In genomic region chr15:92502930-92503329, GRCh38 we compare ENCODE assay signal across 23 cellular contexts.
DNase-seq lines count a peak whose midpoint lies in the region; ATAC-seq, FAIRE-seq and TF ChIP-seq lines count a peak whose summit lies in the region.
"Had no signal": no experiment of that assay in that cellular context is flagged by ENCODE, and none has a peak within 500 bp of the region (broad histone marks: within the 10 kb centered on the region; RNA-seq: fewer than 3 reads in every experiment).

No MANE protein-coding gene starts in this region.

- no peak for TF ChIP-seq POLR2A in A549 (IDR thresholded peaks at IDR 0.05; ENCODE audit: low read length)

- H3K36me3 Mint-ChIP-seq in glutamatergic neuron (ENCODE audit: unreplicated experiment): peaks cover 7% of the 10 kb centered on the region
- no peaks in the 10 kb centered on the region for H3K36me3 Mint-ChIP-seq in nephron (ENCODE audit: low read depth)
- no peaks in the 10 kb centered on the region for H3K36me3 Mint-ChIP-seq in CD8-positive, alpha-beta T cell
- H3K36me3 Mint-ChIP-seq: CD14-positive monocyte; CD4-positive, alpha-beta memory T cell; CD4-positive, CD25-positive, alpha-beta regulatory T cell had no signal

- no peak overlapping the region for H3K4me2 ChIP-seq in A549
- H3K4me2 ChIP-seq: BLaER1 had no signal

- no peak for FAIRE-seq in A549 (lab: Jason Lieb, UNC)
- FAIRE-seq: D721Med, G401.6, GM12891 had no signal

- intact Hi-C loops in CD8-positive, alpha-beta T cell (cut with DNase I, micrococcal nuclease): no loop called here
- intact Hi-C loops in heart right ventricle (cut with DNase I): no loop called here

- no peak for TF ChIP-seq RAD21 in A549 (conservative IDR thresholded peaks at IDR 0.05 in 1 of 2, IDR thresholded peaks at IDR 0.05 in 1 of 2)

- H3K4me1 ChIP-seq in A549 (no peaks in the 10 kb centered on the region), heart right ventricle (no peaks in the 10 kb centered on the region)
- no peaks in the 10 kb centered on the region for H3K4me1 ChIP-seq in CD8-positive, alpha-beta T cell (ENCODE audit: insufficient read depth, low read length)
- H3K4me1 ChIP-seq: BLaER1 had no signal

- H3K27ac Mint-ChIP-seq in glutamatergic neuron (ENCODE audit: unreplicated experiment): peak overlapping the region; percentile 41
- H3K27ac Mint-ChIP-seq in nephron: peak overlapping the region in 2 of 3 experiments; percentile 48 to 71
- no peak overlapping the region for H3K27ac Mint-ChIP-seq in CD8-positive, alpha-beta T cell
- H3K27ac Mint-ChIP-seq: CD14-positive monocyte; CD4-positive, alpha-beta memory T cell; CD4-positive, CD25-positive, alpha-beta regulatory T cell had no signal

- H3K9me3 ChIP-seq in A549: peaks cover 14% of the 10 kb centered on the region; the same call in 1 of the 3 replicates
- no peaks in the 10 kb centered on the region for H3K9me3 ChIP-seq in CD8-positive, alpha-beta T cell (ENCODE audit: low read length)
- H3K9me3 ChIP-seq in heart right ventricle: peaks cover 0 to 14% (median 7%) of the 10 kb centered on the region in 11 donors
- H3K9me3 ChIP-seq: BE2C, Caco-2 had no signal

- H3K36me3 ChIP-seq in CD8-positive, alpha-beta T cell (ENCODE audit: insufficient read depth, low read length): no peaks in the 10 kb centered on the region
- no peaks in the 10 kb centered on the region for H3K36me3 ChIP-seq in heart right ventricle
- H3K36me3 ChIP-seq: BE2C, BLaER1 had no signal

- TF ChIP-seq CTCF in A549 (IDR thresholded peaks at IDR 0.05) (no peak), glutamatergic neuron (IDR thresholded peaks at IDR 0.05; ENCODE audit: partially characterized antibody, unreplicated experiment) (no peak), nephron (IDR thresholded peaks at IDR 0.05; ENCODE audit: unreplicated experiment in 3 of 3) (no peak), heart right ventricle (IDR thresholded peaks at IDR 0.05) (no peak)
- no peak for TF ChIP-seq CTCF in CD8-positive, alpha-beta T cell (IDR thresholded peaks at IDR 0.05)

- ATAC-seq in A549 (no peak), GM18909 (IDR thresholded peaks at IDR 0.05; ENCODE audit: poor library complexity, unreplicated experiment) (no peak), heart right ventricle (no peak)
- ATAC-seq in CD8-positive, alpha-beta T cell: no peak

- H3K27ac ChIP-seq in A549: no peak overlapping the region
- no peak overlapping the region for H3K27ac ChIP-seq in CD8-positive, alpha-beta T cell (ENCODE audit: low read depth, low read length)
- no peak overlapping the region for H3K27ac ChIP-seq in heart right ventricle
- H3K27ac ChIP-seq: 22Rv1, BLaER1 had no signal

- H3K4me3 ChIP-seq in A549: no peak overlapping the region
- H3K4me3 ChIP-seq in CD8-positive, alpha-beta T cell (ENCODE audit: low read depth, low read length): no peak overlapping the region
- no peak overlapping the region for H3K4me3 ChIP-seq in heart right ventricle
- H3K4me3 ChIP-seq: BLaER1 had no signal

- no peaks in the 10 kb centered on the region for H3K27me3 ChIP-seq in CD8-positive, alpha-beta T cell (ENCODE audit: insufficient read depth, low read length)
- H3K27me3 ChIP-seq in heart right ventricle: peaks cover 0 to 42% (median 27%) of the 10 kb centered on the region in 7 donors
- H3K27me3 ChIP-seq: BE2C, BLaER1 had no signal

- CTCF ChIA-PET in A549 (lab: Yijun Ruan, JAX): interaction anchor here (1.4 kb wide), 1 partner anchor 18 kb away, joined by 9 read pairs; no protein-coding TSS in a partner anchor
- CTCF ChIA-PET in CD8-positive, alpha-beta T cell (lab: Charles Lee): interaction anchor here (0.7 kb wide), 1 partner anchor 15 kb away, joined by 4 read pairs; no protein-coding TSS in a partner anchor

- H3K4me3 Mint-ChIP-seq in glutamatergic neuron (ENCODE audit: unreplicated experiment) (no peak overlapping the region), nephron (peak overlapping the region in 1 of 3 experiments; percentile 1)
- no peak overlapping the region for H3K4me3 Mint-ChIP-seq in CD8-positive, alpha-beta T cell
- H3K4me3 Mint-ChIP-seq: CD14-positive monocyte; CD4-positive, alpha-beta memory T cell; CD4-positive, CD25-positive, alpha-beta regulatory T cell had no signal

- H3K27me3 Mint-ChIP-seq in glutamatergic neuron (ENCODE audit: unreplicated experiment) (peaks cover 6% of the 10 kb centered on the region), nephron (ENCODE audit: low read depth) (no peaks in the 10 kb centered on the region)
- peaks cover 5% of the 10 kb centered on the region for H3K27me3 Mint-ChIP-seq in CD8-positive, alpha-beta T cell (ENCODE audit: low read depth)

- POLR2A ChIA-PET in A549 (lab: Yijun Ruan, JAX): no interaction called here
- POLR2A ChIA-PET in CD8-positive, alpha-beta T cell (lab: Charles Lee): no interaction called here

- 0% methylated on average over 1 of the region's 1 CpG for WGBS in A549 (ENCODE audit: missing lambda C conversion rate)
- WGBS in heart right ventricle, 2 donors: 80 to 81% methylated on average over 1 of the region's 1 CpG

- DNase-seq in A549 (ENCODE audit: low read depth in 1 of 2, low spot score in 1 of 2): no peak
- peak; percentile 59 for DNase-seq in LHCN-M2 (ENCODE audit: low read depth)
- DNase-seq in glutamatergic neuron: no peak
- no peak for DNase-seq in CD8-positive, alpha-beta T cell
- no peak for DNase-seq in MV-4-11 (lab: John Stamatoyannopoulos, UW)
- no peak for DNase-seq in heart right ventricle
- DNase-seq: ACHN; BE2C; C1 segment of cervical spinal cord; Caco-2; Calu3; CD4-positive, alpha-beta memory T cell; CD4-positive, CD25-positive, alpha-beta regulatory T cell; DMS79 treated with DMSO at 0.1 percent for 48 hours; GF-D8 had no signal

- H3K4me1 Mint-ChIP-seq in glutamatergic neuron (ENCODE audit: low read depth, unreplicated experiment) (peaks cover 21% of the 10 kb centered on the region), nephron (peaks cover 53% of the 10 kb centered on the region)
- peaks cover 2% of the 10 kb centered on the region for H3K4me1 Mint-ChIP-seq in CD8-positive, alpha-beta T cell (ENCODE audit: low read depth)
- H3K4me1 Mint-ChIP-seq: CD4-positive, alpha-beta memory T cell; CD4-positive, CD25-positive, alpha-beta regulatory T cell had no signal

- peaks cover 3% of the 10 kb centered on the region for H3K9me3 Mint-ChIP-seq in glutamatergic neuron (ENCODE audit: unreplicated experiment)
- H3K9me3 Mint-ChIP-seq in nephron: peaks cover 11% of the 10 kb centered on the region
- H3K9me3 Mint-ChIP-seq in CD8-positive, alpha-beta T cell: peaks cover 11% of the 10 kb centered on the region

- no peak for TF ChIP-seq EP300 in A549 (IDR thresholded peaks at IDR 0.05)

TF ChIP-seq in A549, 52 proteins besides CTCF, POLR2A, EP300 and RAD21:
- no peak for TF ChIP-seq MAZ (IDR thresholded peaks at IDR 0.05; ENCODE audit: borderline replicate concordance, low read depth, low read length)
- TF ChIP-seq CBX8 (IDR thresholded peaks at IDR 0.05): peak; percentile 59; the same call in 1 of the 2 replicates
